In the genomic region with DNA sequence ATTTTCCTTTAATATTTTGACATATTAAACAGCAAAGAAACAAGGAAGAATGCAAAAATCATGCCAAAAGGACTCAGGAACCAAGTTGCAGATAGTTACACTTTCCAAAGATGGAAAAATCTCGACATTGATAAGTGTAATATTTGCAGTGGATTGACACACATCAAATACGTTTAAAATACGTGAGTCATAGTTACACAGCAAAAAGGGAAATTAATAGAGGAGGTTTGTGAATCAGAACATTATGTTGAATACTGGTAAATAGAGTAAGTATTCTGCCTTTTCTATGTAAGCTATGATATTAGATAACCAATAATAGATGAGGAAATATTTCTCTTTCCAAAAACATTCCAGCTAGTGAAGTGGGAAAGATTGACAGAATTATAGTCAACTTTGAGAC, we compare ENCODE assay signal across 34 cellular contexts.
DNase-seq lines count a peak whose midpoint lies in the region; ATAC-seq, FAIRE-seq and TF ChIP-seq lines count a peak whose summit lies in the region.
"Had no signal": no experiment of that assay in that cellular context is flagged by ENCODE, and none has a peak within 500 bp of the region (broad histone marks: within the 10 kb centered on the region; RNA-seq: fewer than 3 reads in every experiment).

No MANE protein-coding gene starts in this region.

- H3K4me1 Mint-ChIP-seq in HFFc6 (ENCODE audit: low read depth), result no peaks in the 10 kb centered on the region
- H3K4me1 Mint-ChIP-seq: B cell; CD14-positive monocyte; CD4-positive, alpha-beta memory T cell; CD4-positive, CD25-positive, alpha-beta regulatory T cell; CD8-positive, alpha-beta memory T cell had no signal

- no peaks in the 10 kb centered on the region; the same call in 1 of the 2 replicates for H3K36me3 Mint-ChIP-seq in HFFc6 (ENCODE audit: low read depth)
- H3K36me3 Mint-ChIP-seq: CD14-positive monocyte; CD4-positive, alpha-beta memory T cell; CD4-positive, CD25-positive, alpha-beta regulatory T cell; CD8-positive, alpha-beta memory T cell; CD8-positive, alpha-beta T cell had no signal

- H3K9me3 Mint-ChIP-seq in HFFc6, result peaks cover 15% of the 10 kb centered on the region

- no peak for TF ChIP-seq RAD21 in A549 (conservative IDR thresholded peaks at IDR 0.05 in 1 of 2, IDR thresholded peaks at IDR 0.05 in 1 of 2)

- H3K27ac Mint-ChIP-seq in HFFc6, result no peak overlapping the region
- H3K27ac Mint-ChIP-seq: B cell; CD14-positive monocyte; CD4-positive, alpha-beta memory T cell; CD4-positive, alpha-beta T cell; CD4-positive, CD25-positive, alpha-beta regulatory T cell; CD8-positive, alpha-beta memory T cell; CD8-positive, alpha-beta T cell had no signal

- no peak overlapping the region for H3K4me3 Mint-ChIP-seq in HFFc6
- H3K4me3 Mint-ChIP-seq: B cell; CD14-positive monocyte; CD4-positive, alpha-beta memory T cell; CD4-positive, alpha-beta T cell; CD4-positive, CD25-positive, alpha-beta regulatory T cell; CD8-positive, alpha-beta memory T cell; CD8-positive, alpha-beta T cell had no signal

- TF ChIP-seq EP300 in A549 (IDR thresholded peaks at IDR 0.05), result no peak

- H3K4me2 ChIP-seq in A549 (peak overlapping the region; percentile 50), PC-3 (ENCODE audit: low read length) (peak overlapping the region; percentile 79)
- H3K4me2 ChIP-seq: BLaER1; BLaER1 treated with 17β-estradiol and CSF1 and Interleukin-3, amounts not matched to agents 10 nM and 100 nM had no signal

- POLR2A ChIA-PET in A549 (lab: Yijun Ruan, JAX) (no interaction called here), PC-3 (lab: Charles Lee; ENCODE audit: unreplicated experiment) (no interaction called here)

- TF ChIP-seq CTCF in A549 (IDR thresholded peaks at IDR 0.05), result no peak
- no peak for TF ChIP-seq CTCF in D721Med (IDR thresholded peaks at IDR 0.05; ENCODE audit: insufficient read depth, missing control alignments)
- no peak for TF ChIP-seq CTCF in PC-3 (conservative IDR thresholded peaks at IDR 0.05; ENCODE audit: low read depth, low read length)
- no peak for TF ChIP-seq CTCF in psoas muscle (IDR thresholded peaks at IDR 0.05)
- no peak for TF ChIP-seq CTCF in HFFc6 (IDR thresholded peaks at IDR 0.05)

- DNase-seq in A549 (ENCODE audit: low read depth in 1 of 2, low spot score in 1 of 2), result peak in 1 of 2 experiments; percentile 4
- no peak for DNase-seq in D721Med (ENCODE audit: insufficient read length, low spot score)
- peak; percentile 12 for DNase-seq in NCI-H460 (ENCODE audit: extremely low read depth, low read depth)
- peak; percentile 65 for DNase-seq in PC-3
- DNase-seq in psoas muscle, result no peak
- no peak for DNase-seq in HFFc6
- no peak for DNase-seq in NCI-H510A (lab: John Stamatoyannopoulos, UW)
- DNase-seq: 8988T; ACHN; AML-193; BE2C; C1 segment of cervical spinal cord; Caco-2; Calu3; CD4-positive, alpha-beta memory T cell; CD4-positive, alpha-beta T cell; CD4-positive, CD25-positive, alpha-beta regulatory T cell; CD8-positive, alpha-beta memory T cell; CD8-positive, alpha-beta T cell; COR-L47; DMS 273 treated with DMSO at 0.1 percent for 48 hours; DMS153; DMS53; DMS79; DMS79 treated with DMSO at 0.1 percent for 48 hours; DND-41; EL had no signal

- CTCF ChIA-PET in A549 (lab: Yijun Ruan, JAX), result no interaction called here
- CTCF ChIA-PET in PC-3 (lab: Charles Lee), result no interaction called here

- H3F3A ChIP-seq in PC-3 (ENCODE audit: low read length, unreplicated experiment), result no peaks in the 10 kb centered on the region

- no peak for ATAC-seq in A549
- peak; percentile 75 for ATAC-seq in PC-3
- ATAC-seq in HG03520 (IDR thresholded peaks at IDR 0.05; ENCODE audit: unreplicated experiment), result no peak
- no peak for ATAC-seq in psoas muscle
- ATAC-seq: CD8-positive, alpha-beta T cell had no signal

- no peaks in the 10 kb centered on the region for H3K36me3 ChIP-seq in PC-3 (ENCODE audit: low read depth, low read length)
- H3K36me3 ChIP-seq in psoas muscle (ENCODE audit: insufficient read depth in 1 of 2, low read depth in 1 of 2), result no peaks in the 10 kb centered on the region
- H3K36me3 ChIP-seq: BE2C; BLaER1; BLaER1 treated with 17β-estradiol and CSF1 and Interleukin-3, amounts not matched to agents 10 nM and 100 nM had no signal

- H4K20me1 ChIP-seq in PC-3 (ENCODE audit: low read length), result no peaks in the 10 kb centered on the region
- H4K20me1 ChIP-seq: BLaER1; BLaER1 treated with 17β-estradiol and CSF1 and Interleukin-3, amounts not matched to agents 10 nM and 100 nM had no signal

- H3K9me3 ChIP-seq in A549 (no peaks in the 10 kb centered on the region), PC-3 (ENCODE audit: low read length) (no peaks in the 10 kb centered on the region), psoas muscle (no peaks in the 10 kb centered on the region)
- H3K9me3 ChIP-seq: BE2C; BLaER1; BLaER1 treated with 17β-estradiol and CSF1 and Interleukin-3, amounts not matched to agents 10 nM and 100 nM; Caco-2 had no signal

- H3K4me3 ChIP-seq in A549, result no peak overlapping the region
- H3K4me3 ChIP-seq in PC-3 (ENCODE audit: low read length), result peak overlapping the region; percentile 36; the same call in 1 of the 2 replicates
- no peak overlapping the region for H3K4me3 ChIP-seq in psoas muscle
- H3K4me3 ChIP-seq: BLaER1; BLaER1 treated with 17β-estradiol and CSF1 and Interleukin-3, amounts not matched to agents 10 nM and 100 nM had no signal

- H3K4me1 ChIP-seq in A549, result no peaks in the 10 kb centered on the region
- peaks cover 17% of the 10 kb centered on the region for H3K4me1 ChIP-seq in PC-3 (ENCODE audit: insufficient read depth, low read length)
- H3K4me1 ChIP-seq in psoas muscle, result no peaks in the 10 kb centered on the region
- H3K4me1 ChIP-seq: BE2C; BLaER1; BLaER1 treated with 17β-estradiol and CSF1 and Interleukin-3, amounts not matched to agents 10 nM and 100 nM; Caco-2 had no signal

- H3K27me3 Mint-ChIP-seq in HFFc6 (ENCODE audit: insufficient read depth), result no peaks in the 10 kb centered on the region
- H3K27me3 Mint-ChIP-seq: B cell; CD4-positive, alpha-beta memory T cell; CD4-positive, alpha-beta T cell; CD4-positive, CD25-positive, alpha-beta regulatory T cell; CD8-positive, alpha-beta memory T cell had no signal

- 15% methylated on average over 3 of the region's 3 CpGs for WGBS in A549 (ENCODE audit: missing lambda C conversion rate)
- WGBS in psoas muscle, 3 donors, result 82 to 85% (median 83%) methylated on average over 3 of the region's 3 CpGs

- H3K27ac ChIP-seq in A549, result no peak overlapping the region
- peak overlapping the region; percentile 46 for H3K27ac ChIP-seq in PC-3 (ENCODE audit: low read length)
- no peak overlapping the region for H3K27ac ChIP-seq in psoas muscle
- H3K27ac ChIP-seq: 22Rv1; BLaER1; BLaER1 treated with 17β-estradiol and CSF1 and Interleukin-3, amounts not matched to agents 10 nM and 100 nM; C4-2B had no signal

- FAIRE-seq in A549 (lab: Jason Lieb, UNC) (no peak), D721Med (lab: Jason Lieb, UNC) (peak; percentile 38)

- H3K27me3 ChIP-seq in PC-3 (ENCODE audit: low read length) (no peaks in the 10 kb centered on the region), psoas muscle (ENCODE audit: insufficient read depth in 3 of 3, low read length in 2 of 3) (no peaks in the 10 kb centered on the region)
- H3K27me3 ChIP-seq: BE2C; BLaER1; BLaER1 treated with 17β-estradiol and CSF1 and Interleukin-3, amounts not matched to agents 10 nM and 100 nM had no signal

- intact Hi-C loops in PC-3 (cut with micrococcal nuclease), result no loop called here
- intact Hi-C loops in psoas muscle (cut with DNase I), result no loop called here

- peak overlapping the region; percentile 77 for H2AFZ ChIP-seq in PC-3 (ENCODE audit: low read length)

- no TSS peak for BruUV-seq in PC-3 (replicated peaks; lab: Mats Ljungman, UMichigan)

- 0 out of 2 replicates have a peak, but pooled peaks cover 3% of the 10 kb centered on the region for H3K9me2 ChIP-seq in PC-3 (replicated peaks; ENCODE audit: low read length)

- H3K9ac ChIP-seq in PC-3 (ENCODE audit: low read length), result no peak overlapping the region
- H3K9ac ChIP-seq: BLaER1; BLaER1 treated with 17β-estradiol and CSF1 and Interleukin-3, amounts not matched to agents 10 nM and 100 nM had no signal

- no peaks in the 10 kb centered on the region for H3K79me2 ChIP-seq in PC-3 (ENCODE audit: low read length)

- no peak for TF ChIP-seq POLR2A in A549 (IDR thresholded peaks at IDR 0.05; ENCODE audit: low read length)

TF ChIP-seq in A549, 52 proteins besides CTCF, POLR2A, EP300 and RAD21:
- TF ChIP-seq KDM5A (IDR thresholded peaks at IDR 0.05) (no peak), JUN (IDR thresholded peaks at IDR 0.05) (no peak), NFE2L2 (conservative IDR thresholded peaks at IDR 0.05; ENCODE audit: low read length) (0 out of 2 replicates have a peak, but pooled peaks have one; percentile 11), FOSL2 (IDR thresholded peaks at IDR 0.05) (no peak), FOSL2 (CRISPR knock-in tag; IDR thresholded peaks at IDR 0.05) (peak; percentile 60)
- TF ChIP-seq, protein P1, sequence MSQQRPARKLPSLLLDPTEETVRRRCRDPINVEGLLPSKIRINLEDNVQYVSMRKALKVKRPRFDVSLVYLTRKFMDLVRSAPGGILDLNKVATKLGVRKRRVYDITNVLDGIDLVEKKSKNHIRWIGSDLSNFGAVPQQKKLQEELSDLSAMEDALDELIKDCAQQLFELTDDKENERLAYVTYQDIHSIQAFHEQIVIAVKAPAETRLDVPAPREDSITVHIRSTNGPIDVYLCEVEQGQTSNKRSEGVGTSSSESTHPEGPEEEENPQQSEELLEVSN (IDR thresholded peaks at IDR 0.05; ENCODE audit: borderline replicate concordance, low read depth), result no peak
TF ChIP-seq in A549: peak in this region for 2.

Comparison
In these comparisons a context has a peak if more than half of its experiments do, and no peak if none do; other contexts are left out.
1. DNase-seq: peak in NCI-H460 (single experiment) and PC-3 (single experiment); none in D721Med (single experiment), psoas muscle (0 of 2), HFFc6 (single experiment) and NCI-H510A (single experiment).